ENCODE assay signal across 1 cellular context in the genomic region with DNA sequence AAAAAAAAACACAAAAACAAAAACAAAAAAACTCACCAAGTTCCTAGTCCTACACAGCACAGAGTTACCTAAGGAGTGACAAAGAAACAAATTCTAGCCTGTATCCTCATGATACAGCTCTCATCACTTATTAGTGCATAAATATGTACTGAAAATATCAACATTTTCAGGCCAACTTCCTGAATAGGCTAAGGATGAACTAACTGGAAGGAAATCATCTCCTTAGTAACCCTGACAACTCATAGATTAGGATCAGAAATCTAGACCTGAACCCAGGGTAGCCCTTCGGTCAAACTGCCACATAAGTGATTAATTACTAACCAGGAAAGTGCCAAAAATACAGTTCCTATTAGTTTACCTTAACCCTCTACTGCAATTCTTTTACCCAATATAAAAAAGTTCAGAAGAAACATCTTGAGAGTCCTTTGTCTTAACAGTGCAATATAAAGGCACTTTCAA.
A peak's percentile ranks its signal among the peaks of the same experiment; 100 is the strongest.
TF ChIP-seq lines count a peak whose summit lies in the region.

No MANE protein-coding gene starts in this region.

TF ChIP-seq in HepG2, 621 proteins besides CTCF, POLR2A, EP300 and RAD21 (continued from another document):
- TF ChIP-seq, protein P1, sequence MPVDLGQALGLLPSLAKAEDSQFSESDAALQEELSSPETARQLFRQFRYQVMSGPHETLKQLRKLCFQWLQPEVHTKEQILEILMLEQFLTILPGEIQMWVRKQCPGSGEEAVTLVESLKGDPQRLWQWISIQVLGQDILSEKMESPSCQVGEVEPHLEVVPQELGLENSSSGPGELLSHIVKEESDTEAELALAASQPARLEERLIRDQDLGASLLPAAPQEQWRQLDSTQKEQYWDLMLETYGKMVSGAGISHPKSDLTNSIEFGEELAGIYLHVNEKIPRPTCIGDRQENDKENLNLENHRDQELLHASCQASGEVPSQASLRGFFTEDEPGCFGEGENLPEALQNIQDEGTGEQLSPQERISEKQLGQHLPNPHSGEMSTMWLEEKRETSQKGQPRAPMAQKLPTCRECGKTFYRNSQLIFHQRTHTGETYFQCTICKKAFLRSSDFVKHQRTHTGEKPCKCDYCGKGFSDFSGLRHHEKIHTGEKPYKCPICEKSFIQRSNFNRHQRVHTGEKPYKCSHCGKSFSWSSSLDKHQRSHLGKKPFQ (CRISPR knock-in tag; IDR thresholded peaks at IDR 0.05; ENCODE audit: insufficient replicate concordance) = no peak
- TF ChIP-seq ASH2L (IDR thresholded peaks at IDR 0.05; ENCODE audit: insufficient read length, low read depth, low read length) = no peak
- TF ChIP-seq SMARCC2 (IDR thresholded peaks at IDR 0.05) = no peak
- TF ChIP-seq ZNF468 (CRISPR knock-in tag; IDR thresholded peaks at IDR 0.05) = no peak
- TF ChIP-seq, protein P2, sequence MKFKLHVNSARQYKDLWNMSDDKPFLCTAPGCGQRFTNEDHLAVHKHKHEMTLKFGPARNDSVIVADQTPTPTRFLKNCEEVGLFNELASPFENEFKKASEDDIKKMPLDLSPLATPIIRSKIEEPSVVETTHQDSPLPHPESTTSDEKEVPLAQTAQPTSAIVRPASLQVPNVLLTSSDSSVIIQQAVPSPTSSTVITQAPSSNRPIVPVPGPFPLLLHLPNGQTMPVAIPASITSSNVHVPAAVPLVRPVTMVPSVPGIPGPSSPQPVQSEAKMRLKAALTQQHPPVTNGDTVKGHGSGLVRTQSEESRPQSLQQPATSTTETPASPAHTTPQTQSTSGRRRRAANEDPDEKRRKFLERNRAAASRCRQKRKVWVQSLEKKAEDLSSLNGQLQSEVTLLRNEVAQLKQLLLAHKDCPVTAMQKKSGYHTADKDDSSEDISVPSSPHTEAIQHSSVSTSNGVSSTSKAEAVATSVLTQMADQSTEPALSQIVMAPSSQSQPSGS (CRISPR knock-in tag; IDR thresholded peaks at IDR 0.05) = no peak
- TF ChIP-seq, protein P3, sequence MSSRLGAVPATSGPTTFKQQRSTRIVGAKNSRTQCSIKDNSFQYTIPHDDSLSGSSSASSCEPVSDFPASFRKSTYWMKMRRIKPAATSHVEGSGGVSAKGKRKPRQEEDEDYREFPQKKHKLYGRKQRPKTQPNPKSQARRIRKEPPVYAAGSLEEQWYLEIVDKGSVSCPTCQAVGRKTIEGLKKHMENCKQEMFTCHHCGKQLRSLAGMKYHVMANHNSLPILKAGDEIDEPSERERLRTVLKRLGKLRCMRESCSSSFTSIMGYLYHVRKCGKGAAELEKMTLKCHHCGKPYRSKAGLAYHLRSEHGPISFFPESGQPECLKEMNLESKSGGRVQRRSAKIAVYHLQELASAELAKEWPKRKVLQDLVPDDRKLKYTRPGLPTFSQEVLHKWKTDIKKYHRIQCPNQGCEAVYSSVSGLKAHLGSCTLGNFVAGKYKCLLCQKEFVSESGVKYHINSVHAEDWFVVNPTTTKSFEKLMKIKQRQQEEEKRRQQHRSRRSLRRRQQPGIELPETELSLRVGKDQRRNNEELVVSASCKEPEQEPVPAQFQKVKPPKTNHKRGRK (CRISPR knock-in tag; IDR thresholded peaks at IDR 0.05) = no peak
- no peak for TF ChIP-seq KDM5B (CRISPR knock-in tag; IDR thresholded peaks at IDR 0.05; ENCODE audit: borderline replicate concordance)
- TF ChIP-seq ZBTB8A (CRISPR knock-in tag; IDR thresholded peaks at IDR 0.05; ENCODE audit: borderline replicate concordance, low read depth) = no peak
- TF ChIP-seq, protein P4, sequence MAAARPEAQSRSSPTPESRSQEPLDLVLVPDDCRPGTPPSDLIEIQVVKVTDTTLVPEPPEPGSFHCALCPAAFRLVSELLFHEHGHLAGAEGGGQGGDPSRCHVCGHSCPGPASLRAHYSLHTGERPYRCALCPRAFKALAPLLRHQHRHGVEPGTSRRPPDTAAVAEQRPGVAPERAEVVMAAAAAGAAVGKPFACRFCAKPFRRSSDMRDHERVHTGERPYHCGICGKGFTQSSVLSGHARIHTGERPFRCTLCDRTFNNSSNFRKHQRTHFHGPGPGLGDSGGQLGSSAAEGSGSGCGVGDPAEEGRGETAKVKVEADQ (CRISPR knock-in tag; IDR thresholded peaks at IDR 0.05; ENCODE audit: borderline replicate concordance) = no peak
- TF ChIP-seq ZNF605 (CRISPR knock-in tag; IDR thresholded peaks at IDR 0.05) = no peak
- TF ChIP-seq ZNF3 (CRISPR knock-in tag; IDR thresholded peaks at IDR 0.05) = no peak
- no peak for TF ChIP-seq FLYWCH1 (CRISPR knock-in tag; IDR thresholded peaks at IDR 0.05)
- no peak for TF ChIP-seq YY1 (IDR thresholded peaks at IDR 0.05; ENCODE audit: insufficient read depth, insufficient replicate concordance, low read depth, low read length)
- TF ChIP-seq THAP11 (CRISPR knock-in tag; IDR thresholded peaks at IDR 0.05) = no peak
- TF ChIP-seq, protein P5, sequence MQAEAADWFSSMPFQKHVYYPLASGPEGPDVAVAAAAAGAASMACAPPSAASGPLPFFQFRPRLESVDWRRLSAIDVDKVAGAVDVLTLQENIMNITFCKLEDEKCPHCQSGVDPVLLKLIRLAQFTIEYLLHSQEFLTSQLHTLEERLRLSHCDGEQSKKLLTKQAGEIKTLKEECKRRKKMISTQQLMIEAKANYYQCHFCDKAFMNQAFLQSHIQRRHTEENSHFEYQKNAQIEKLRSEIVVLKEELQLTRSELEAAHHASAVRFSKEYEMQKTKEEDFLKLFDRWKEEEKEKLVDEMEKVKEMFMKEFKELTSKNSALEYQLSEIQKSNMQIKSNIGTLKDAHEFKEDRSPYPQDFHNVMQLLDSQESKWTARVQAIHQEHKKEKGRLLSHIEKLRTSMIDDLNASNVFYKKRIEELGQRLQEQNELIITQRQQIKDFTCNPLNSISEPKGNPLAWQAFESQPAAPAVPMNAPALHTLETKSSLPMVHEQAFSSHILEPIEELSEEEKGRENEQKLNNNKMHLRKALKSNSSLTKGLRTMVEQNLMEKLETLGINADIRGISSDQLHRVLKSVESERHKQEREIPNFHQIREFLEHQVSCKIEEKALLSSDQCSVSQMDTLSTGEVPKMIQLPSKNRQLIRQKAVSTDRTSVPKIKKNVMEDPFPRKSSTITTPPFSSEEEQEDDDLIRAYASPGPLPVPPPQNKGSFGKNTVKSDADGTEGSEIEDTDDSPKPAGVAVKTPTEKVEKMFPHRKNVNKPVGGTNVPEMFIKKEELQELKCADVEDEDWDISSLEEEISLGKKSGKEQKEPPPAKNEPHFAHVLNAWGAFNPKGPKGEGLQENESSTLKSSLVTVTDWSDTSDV (CRISPR knock-in tag; IDR thresholded peaks at IDR 0.05) = no peak
- no peak for TF ChIP-seq LCORL (IDR thresholded peaks at IDR 0.05)
- TF ChIP-seq LCORL (CRISPR knock-in tag; IDR thresholded peaks at IDR 0.05) = 0 out of 2 replicates have a peak, but pooled peaks have one; percentile 42
- no peak for TF ChIP-seq NFE2 (CRISPR knock-in tag; IDR thresholded peaks at IDR 0.05)
- no peak for TF ChIP-seq ZNF232 (CRISPR knock-in tag; IDR thresholded peaks at IDR 0.05; ENCODE audit: borderline replicate concordance)
- 0 out of 2 replicates have a peak, but pooled peaks have one; percentile 8 for TF ChIP-seq RARG (CRISPR knock-in tag; IDR thresholded peaks at IDR 0.05; ENCODE audit: low read depth)
- TF ChIP-seq, protein P6, sequence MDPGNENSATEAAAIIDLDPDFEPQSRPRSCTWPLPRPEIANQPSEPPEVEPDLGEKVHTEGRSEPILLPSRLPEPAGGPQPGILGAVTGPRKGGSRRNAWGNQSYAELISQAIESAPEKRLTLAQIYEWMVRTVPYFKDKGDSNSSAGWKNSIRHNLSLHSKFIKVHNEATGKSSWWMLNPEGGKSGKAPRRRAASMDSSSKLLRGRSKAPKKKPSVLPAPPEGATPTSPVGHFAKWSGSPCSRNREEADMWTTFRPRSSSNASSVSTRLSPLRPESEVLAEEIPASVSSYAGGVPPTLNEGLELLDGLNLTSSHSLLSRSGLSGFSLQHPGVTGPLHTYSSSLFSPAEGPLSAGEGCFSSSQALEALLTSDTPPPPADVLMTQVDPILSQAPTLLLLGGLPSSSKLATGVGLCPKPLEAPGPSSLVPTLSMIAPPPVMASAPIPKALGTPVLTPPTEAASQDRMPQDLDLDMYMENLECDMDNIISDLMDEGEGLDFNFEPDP (CRISPR knock-in tag; conservative IDR thresholded peaks at IDR 0.05) = no peak
- TF ChIP-seq, protein P7, sequence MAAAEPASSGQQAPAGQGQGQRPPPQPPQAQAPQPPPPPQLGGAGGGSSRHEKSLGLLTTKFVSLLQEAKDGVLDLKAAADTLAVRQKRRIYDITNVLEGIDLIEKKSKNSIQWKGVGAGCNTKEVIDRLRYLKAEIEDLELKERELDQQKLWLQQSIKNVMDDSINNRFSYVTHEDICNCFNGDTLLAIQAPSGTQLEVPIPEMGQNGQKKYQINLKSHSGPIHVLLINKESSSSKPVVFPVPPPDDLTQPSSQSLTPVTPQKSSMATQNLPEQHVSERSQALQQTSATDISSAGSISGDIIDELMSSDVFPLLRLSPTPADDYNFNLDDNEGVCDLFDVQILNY (CRISPR knock-in tag; conservative IDR thresholded peaks at IDR 0.05) = no peak
- TF ChIP-seq, protein P8, sequence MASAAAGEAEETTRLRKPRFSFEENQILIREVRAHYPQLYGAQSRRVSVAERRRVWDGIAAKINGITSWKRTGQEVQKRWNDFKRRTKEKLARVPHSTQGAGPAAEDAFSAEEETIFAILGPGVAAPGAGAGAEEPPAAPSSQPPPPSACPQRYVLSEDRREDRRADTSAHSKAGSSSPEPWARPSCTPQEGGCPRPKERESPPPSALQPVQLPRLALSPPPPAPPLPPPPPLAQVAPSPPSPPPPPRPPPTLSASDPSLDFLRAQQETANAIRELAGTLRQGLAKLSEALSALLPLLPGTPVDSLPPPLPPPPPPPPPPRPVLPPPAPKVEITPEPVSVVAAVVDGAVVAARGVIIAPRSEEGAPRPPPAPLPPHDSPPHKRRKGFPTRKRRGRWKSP (CRISPR knock-in tag; IDR thresholded peaks at IDR 0.05) = no peak
